18 cellular contexts compared by ENCODE assay signal in the genomic region with DNA sequence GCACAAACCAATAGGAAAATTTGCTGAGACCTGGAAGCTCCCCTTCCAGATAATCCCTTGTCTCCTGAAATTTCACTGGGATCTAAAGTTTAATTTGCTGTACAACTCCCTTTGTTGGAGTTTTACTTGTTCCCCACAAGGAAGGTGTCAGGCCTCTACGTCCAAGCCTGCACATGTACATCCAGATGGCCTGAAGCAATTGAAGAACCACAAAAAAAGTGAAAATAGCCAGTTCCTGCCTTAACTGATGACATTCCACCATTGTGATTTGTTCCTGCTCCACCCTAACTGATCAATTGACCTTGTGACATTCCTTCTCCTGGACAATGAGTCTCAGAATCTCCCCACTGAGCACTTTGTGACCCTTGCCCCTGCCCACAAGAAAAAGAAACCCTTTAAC.
DNase-seq lines count a peak whose midpoint lies in the region; ATAC-seq and TF ChIP-seq lines count a peak whose summit lies in the region.
"Had no signal": no experiment of that assay in that cellular context is flagged by ENCODE, and none has a peak within 500 bp of the region (broad histone marks: within the 10 kb centered on the region; RNA-seq: fewer than 3 reads in every experiment).

No MANE protein-coding gene starts in this region.

- no peak overlapping the region for H3K23ac ChIP-seq in mesendoderm (ENCODE audit: low read length)
- H3K23ac ChIP-seq in neuronal stem cell (ENCODE audit: low read depth, low read length, poor library complexity) = no peak overlapping the region

- H3K9me2 ChIP-seq in GM23338 (ENCODE audit: insufficient read depth) = 0 out of 2 replicates have a peak, but pooled peaks cover 3% of the 10 kb centered on the region
- no peaks in the 10 kb centered on the region for H3K9me2 ChIP-seq in Karpas-422 (replicated peaks; ENCODE audit: insufficient read depth, low read length)

- H3K79me1 ChIP-seq in mesendoderm (ENCODE audit: low read length) = no peaks in the 10 kb centered on the region
- H3K79me1 ChIP-seq in neuronal stem cell (ENCODE audit: low read depth, low read length) = no peaks in the 10 kb centered on the region

- H2AFZ ChIP-seq in GM23338 (0 out of 2 replicates have a peak overlapping the region, but pooled peaks have one; percentile 1), Karpas-422 (ENCODE audit: low read length) (0 out of 2 replicates have a peak overlapping the region, but pooled peaks have one; percentile 9), neuronal stem cell (ENCODE audit: low read length) (no peak overlapping the region)

- H3K9me3 ChIP-seq in Karpas-422 (ENCODE audit: low read length) (peaks cover 10% of the 10 kb centered on the region; the same call in 1 of the 2 replicates), neuronal stem cell (replicated peaks in 1 of 2; ENCODE audit: control insufficient read depth in 2 of 2, insufficient read depth in 1 of 2, low read depth in 1 of 2, low read length in 2 of 2) (peaks cover 4% of the 10 kb centered on the region in 2 donors)
- H3K9me3 ChIP-seq: A549 had no signal

- H3K4me3 ChIP-seq in GM23338 (no peak overlapping the region), Karpas-422 (ENCODE audit: low read length) (no peak overlapping the region), mesendoderm (ENCODE audit: low read length) (no peak overlapping the region), neuronal stem cell (ENCODE audit: low read length in 2 of 2) (no peak overlapping the region), foreskin fibroblast (ENCODE audit: low read depth in 1 of 2, low read length in 2 of 2) (no peak overlapping the region)
- H3K4me3 ChIP-seq: A549; BLaER1 treated with 17β-estradiol and CSF1 and Interleukin-3, amounts not matched to agents 10 nM and 100 nM had no signal

- H3K4me3 Mint-ChIP-seq in GM23338 = no peak overlapping the region
- H3K4me3 Mint-ChIP-seq: B cell; CD4-positive, alpha-beta T cell; CD8-positive, alpha-beta T cell had no signal

- H3K9ac ChIP-seq in Karpas-422 (ENCODE audit: low read length) (no peak overlapping the region), mesendoderm (ENCODE audit: low read length) (no peak overlapping the region), neuronal stem cell (ENCODE audit: low read depth, low read length, poor library complexity) (no peak overlapping the region)
- H3K9ac ChIP-seq: BLaER1 treated with 17β-estradiol and CSF1 and Interleukin-3, amounts not matched to agents 10 nM and 100 nM had no signal

- H3K4me1 ChIP-seq in GM23338 (ENCODE audit: insufficient read depth) (no peaks in the 10 kb centered on the region), Karpas-422 (ENCODE audit: low read length) (peaks cover 6% of the 10 kb centered on the region; the same call in 1 of the 2 replicates), mesendoderm (ENCODE audit: control insufficient read depth, low read depth, low read length) (peaks cover 8% of the 10 kb centered on the region), neuronal stem cell (ENCODE audit: control insufficient read depth in 2 of 2, insufficient read depth in 1 of 2, low read depth in 1 of 2, low read length in 2 of 2) (peaks cover 0 to 3% of the 10 kb centered on the region in 2 donors)
- H3K4me1 ChIP-seq: A549 had no signal

- H3K36me3 ChIP-seq in GM23338 (ENCODE audit: insufficient read depth) (no peaks in the 10 kb centered on the region), Karpas-422 (ENCODE audit: insufficient read depth, low read length) (no peaks in the 10 kb centered on the region; the same call in 1 of the 2 replicates), mesendoderm (ENCODE audit: control insufficient read depth, insufficient read depth, low read length) (no peaks in the 10 kb centered on the region), neuronal stem cell (replicated peaks in 1 of 2; ENCODE audit: control insufficient read depth in 2 of 2, insufficient read depth in 2 of 2, low read length in 2 of 2) (peaks cover 0 to 2% of the 10 kb centered on the region in 2 donors)
- H3K36me3 ChIP-seq: BLaER1 treated with 17β-estradiol and CSF1 and Interleukin-3, amounts not matched to agents 10 nM and 100 nM had no signal

- H3K27ac Mint-ChIP-seq in GM23338 = no peak overlapping the region
- H3K27ac Mint-ChIP-seq: B cell; CD4-positive, alpha-beta T cell; CD8-positive, alpha-beta T cell had no signal

- no peak for TF ChIP-seq CTCF in GM23338 (conservative IDR thresholded peaks at IDR 0.05; ENCODE audit: low read depth in 2 of 2)
- no peak for TF ChIP-seq CTCF in foreskin fibroblast (IDR thresholded peaks at IDR 0.05; ENCODE audit: low read depth, low read length)

- H3K4ac ChIP-seq in mesendoderm (ENCODE audit: low read depth, low read length) = peak overlapping the region; percentile 91
- no peak overlapping the region for H3K4ac ChIP-seq in neuronal stem cell (ENCODE audit: low read length)

- H3K4me2 ChIP-seq in GM23338 (no peak overlapping the region), Karpas-422 (ENCODE audit: low read depth, low read length, poor library complexity, severe bottlenecking) (no peak overlapping the region), mesendoderm (ENCODE audit: low read length) (no peak overlapping the region), neuronal stem cell (ENCODE audit: insufficient read depth, low read length, poor library complexity, severe bottlenecking) (no peak overlapping the region)
- H3K4me2 ChIP-seq: A549 had no signal

- peak overlapping the region; percentile 73 for H4K5ac ChIP-seq in mesendoderm (ENCODE audit: low read length)

- H2AK5ac ChIP-seq in mesendoderm (ENCODE audit: low read length) (no peak overlapping the region), neuronal stem cell (ENCODE audit: low read depth, low read length) (no peak overlapping the region)

- no peaks in the 10 kb centered on the region for H3K27me3 Mint-ChIP-seq in GM23338 (ENCODE audit: insufficient read depth, low read depth, poor library complexity)
- H3K27me3 Mint-ChIP-seq: B cell; CD4-positive, alpha-beta T cell had no signal

- H4K91ac ChIP-seq in neuronal stem cell (ENCODE audit: low read depth, low read length, poor library complexity) = no peak overlapping the region

- H2BK12ac ChIP-seq in neuronal stem cell (ENCODE audit: low read length) = no peak overlapping the region

- no CpG with 5 or more reads among the region's 1 CpG for WGBS in mesendoderm (ENCODE audit: extremely low coverage, insufficient coverage, low lambda C conversion rate)
- no CpG with 5 or more reads among the region's 1 CpG for WGBS in neuronal stem cell (ENCODE audit: extremely low coverage in 2 of 2, insufficient read length in 2 of 2, insufficient replicate concordance in 1 of 2), 2 donors

- DNase-seq in GM23338 (ENCODE audit: low spot score) (no peak), Karpas-422 (no peak), mesendoderm (no peak), neuronal stem cell (ENCODE audit: low spot score) (no peak), SK-N-DZ (ENCODE audit: low spot score) (no peak), foreskin fibroblast (no peak)
- DNase-seq: AML-193; CD4-positive, alpha-beta T cell; CD8-positive, alpha-beta T cell; COR-L47; DMS79 treated with DMSO at 0.1 percent for 48 hours; GF-D8 had no signal

- H3K14ac ChIP-seq in neuronal stem cell (ENCODE audit: low read length) = no peak overlapping the region

- H3K27me3 ChIP-seq in GM23338 (ENCODE audit: insufficient read depth) = no peaks in the 10 kb centered on the region
- H3K27me3 ChIP-seq in Karpas-422 (ENCODE audit: low read length) = no peaks in the 10 kb centered on the region
- H3K27me3 ChIP-seq in mesendoderm (ENCODE audit: insufficient read depth, low read length, poor library complexity) = no peaks in the 10 kb centered on the region
- no peaks in the 10 kb centered on the region for H3K27me3 ChIP-seq in neuronal stem cell (ENCODE audit: control insufficient read depth in 3 of 3, insufficient read depth in 3 of 3, low read depth in 1 of 3, low read length in 3 of 3)
- H3K27me3 ChIP-seq: BLaER1 treated with 17β-estradiol and CSF1 and Interleukin-3, amounts not matched to agents 10 nM and 100 nM had no signal

- H3K9me3 Mint-ChIP-seq in GM23338 = no peaks in the 10 kb centered on the region

- H3K36me3 Mint-ChIP-seq in GM23338 (ENCODE audit: low read depth) = no peaks in the 10 kb centered on the region
- H3K36me3 Mint-ChIP-seq: CD8-positive, alpha-beta T cell had no signal

- no peaks in the 10 kb centered on the region for H3F3A ChIP-seq in GM23338 (replicated peaks; ENCODE audit: low read depth)

- H2BK120ac ChIP-seq in mesendoderm (ENCODE audit: low read depth, low read length) (peak overlapping the region; percentile 88), neuronal stem cell (ENCODE audit: low read depth, low read length) (no peak overlapping the region)

- H3K79me2 ChIP-seq in GM23338 (replicated peaks; ENCODE audit: insufficient read depth) (no peaks in the 10 kb centered on the region), Karpas-422 (ENCODE audit: low read length) (no peaks in the 10 kb centered on the region), mesendoderm (ENCODE audit: control insufficient read depth, insufficient read depth, low read length) (no peaks in the 10 kb centered on the region)

- H3K4me1 Mint-ChIP-seq in GM23338 = peaks cover 16% of the 10 kb centered on the region
- H3K4me1 Mint-ChIP-seq: B cell had no signal

- H2BK5ac ChIP-seq in mesendoderm (ENCODE audit: low read length) (peak overlapping the region; percentile 91), neuronal stem cell (ENCODE audit: low read length) (no peak overlapping the region)

- ATAC-seq in GM23338 = no peak
- no peak for ATAC-seq in GM18861 (IDR thresholded peaks at IDR 0.05; ENCODE audit: unreplicated experiment)
- ATAC-seq: A549; CD8-positive, alpha-beta T cell had no signal

- H2BK15ac ChIP-seq in mesendoderm (replicated peaks; ENCODE audit: low read depth) (no peak overlapping the region), neuronal stem cell (ENCODE audit: low read length) (no peak overlapping the region)

- H3K18ac ChIP-seq in mesendoderm (ENCODE audit: low read length) = peak overlapping the region; percentile 68
- H3K18ac ChIP-seq in neuronal stem cell (ENCODE audit: low read length) = no peak overlapping the region

- no peak overlapping the region for H3K56ac ChIP-seq in mesendoderm (ENCODE audit: low read length)

- H4K20me1 ChIP-seq in GM23338 (replicated peaks; ENCODE audit: insufficient read depth) = no peaks in the 10 kb centered on the region
- no peaks in the 10 kb centered on the region for H4K20me1 ChIP-seq in Karpas-422 (ENCODE audit: insufficient read depth, low read depth, low read length)
- H4K20me1 ChIP-seq: BLaER1 treated with 17β-estradiol and CSF1 and Interleukin-3, amounts not matched to agents 10 nM and 100 nM had no signal

- no peak overlapping the region for H3K27ac ChIP-seq in GM23338 (ENCODE audit: low read depth)
- no peak overlapping the region for H3K27ac ChIP-seq in Karpas-422 (ENCODE audit: low read length)
- H3K27ac ChIP-seq in mesendoderm (ENCODE audit: low read depth, low read length) = peak overlapping the region; percentile 64
- peak overlapping the region; percentile 38 for H3K27ac ChIP-seq in neuronal stem cell (replicated peaks; ENCODE audit: low read length)
- H3K27ac ChIP-seq: 22Rv1; A549; BLaER1 treated with 17β-estradiol and CSF1 and Interleukin-3, amounts not matched to agents 10 nM and 100 nM; C4-2B had no signal

- H4K8ac ChIP-seq in mesendoderm (ENCODE audit: low read depth, low read length) (no peak overlapping the region), neuronal stem cell (ENCODE audit: low read depth, low read length) (no peak overlapping the region)

TF ChIP-seq in GM23338, 12 proteins besides CTCF, POLR2A, EP300 and RAD21 (continues in another document):
- no peak for TF ChIP-seq EZH2phosphoT487 (IDR thresholded peaks at IDR 0.05; ENCODE audit: unreplicated experiment)

Comparison
In these comparisons a context has a peak if more than half of its experiments do, and no peak if none do; other contexts are left out.
1. H3K27ac ChIP-seq: peak in mesendoderm (single experiment) and neuronal stem cell (single experiment); none in GM23338 (single experiment) and Karpas-422 (single experiment).